ENCODE assay signal across 1 cellular context in genomic region chr19:3397266-3398022, GRCh38.
A peak's percentile ranks its signal among the peaks of the same experiment; 100 is the strongest.
TF ChIP-seq lines count a peak whose summit lies in the region.

No MANE protein-coding gene starts in this region.

TF ChIP-seq in HepG2, 621 proteins besides CTCF, POLR2A, EP300 and RAD21 (continued from another document and continues in another):
- TF ChIP-seq HMGXB4 (CRISPR knock-in tag; IDR thresholded peaks at IDR 0.05; ENCODE audit: borderline replicate concordance in 1 of 2, low read depth in 1 of 2) (peak; percentile 34 to 56; a peak in 2 of 4 replicates), KLF6 (CRISPR knock-in tag; IDR thresholded peaks at IDR 0.05) (no peak; the same call in 1 of the 2 replicates), PAWR (CRISPR knock-in tag; IDR thresholded peaks at IDR 0.05; ENCODE audit: borderline replicate concordance) (no peak), MEIS1 (CRISPR knock-in tag; IDR thresholded peaks at IDR 0.05; ENCODE audit: borderline replicate concordance) (0 out of 2 replicates have a peak, but pooled peaks have one; percentile 48), ZNF136 (CRISPR knock-in tag; IDR thresholded peaks at IDR 0.05; ENCODE audit: low read depth) (no peak), MTA3 (CRISPR knock-in tag; IDR thresholded peaks at IDR 0.05) (no peak), HES4 (CRISPR knock-in tag; IDR thresholded peaks at IDR 0.05; ENCODE audit: borderline replicate concordance) (no peak), ZNF296 (CRISPR knock-in tag; conservative IDR thresholded peaks at IDR 0.05) (no peak), GMEB1 (CRISPR knock-in tag; IDR thresholded peaks at IDR 0.05; ENCODE audit: borderline replicate concordance) (0 out of 2 replicates have a peak, but pooled peaks have one; percentile 6), RCOR2 (CRISPR knock-in tag; IDR thresholded peaks at IDR 0.05) (peak; percentile 64; the same call in 1 of the 2 replicates), MXD3 (CRISPR knock-in tag; IDR thresholded peaks at IDR 0.05) (no peak), HNRNPL (IDR thresholded peaks at IDR 0.05; ENCODE audit: low read depth, low read length) (peak; percentile 87), ZNF724P (CRISPR knock-in tag; IDR thresholded peaks at IDR 0.05; ENCODE audit: borderline replicate concordance) (0 out of 2 replicates have a peak, but pooled peaks have one; percentile 6), YY1 (IDR thresholded peaks at IDR 0.05; ENCODE audit: insufficient read depth, insufficient replicate concordance, low read depth, low read length) (peak; percentile 23), MIER3 (CRISPR knock-in tag; IDR thresholded peaks at IDR 0.05; ENCODE audit: borderline replicate concordance) (peak; percentile 59; the same call in 1 of the 2 replicates), ZNF354B (CRISPR knock-in tag; IDR thresholded peaks at IDR 0.05) (no peak), ZBTB37 (CRISPR knock-in tag; IDR thresholded peaks at IDR 0.05) (no peak), POGK (CRISPR knock-in tag; conservative IDR thresholded peaks at IDR 0.05) (peak; percentile 80), ZFX (CRISPR knock-in tag; IDR thresholded peaks at IDR 0.05; ENCODE audit: low read depth) (peak; percentile 80), PLSCR1 (CRISPR knock-in tag; IDR thresholded peaks at IDR 0.05; ENCODE audit: borderline replicate concordance) (no peak), NFYB (CRISPR knock-in tag; IDR thresholded peaks at IDR 0.05) (peak; percentile 14; the same call in 1 of the 2 replicates), NFKBIZ (CRISPR knock-in tag; IDR thresholded peaks at IDR 0.05) (peak; percentile 77; the same call in 1 of the 2 replicates), SP1 (IDR thresholded peaks at IDR 0.05) (no peak), SP1 (CRISPR knock-in tag; IDR thresholded peaks at IDR 0.05) (peak; percentile 63), POGZ (CRISPR knock-in tag; IDR thresholded peaks at IDR 0.05) (peak; percentile 28), ZBTB38 (CRISPR knock-in tag; IDR thresholded peaks at IDR 0.05) (peak; percentile 54; the same call in 1 of the 2 replicates), ZBTB7A (CRISPR knock-in tag; IDR thresholded peaks at IDR 0.05) (peak; percentile 33; the same call in 1 of the 2 replicates), SP4 (CRISPR knock-in tag; IDR thresholded peaks at IDR 0.05) (peak; percentile 32; the same call in 1 of the 2 replicates), PTBP1 (IDR thresholded peaks at IDR 0.05; ENCODE audit: low read depth, low read length, poor library complexity, severe bottlenecking) (peak; percentile 60), ZNF143 (CRISPR knock-in tag; IDR thresholded peaks at IDR 0.05) (no peak), ZFP41 (CRISPR knock-in tag; IDR thresholded peaks at IDR 0.05; ENCODE audit: borderline replicate concordance) (no peak), SAFB2 (CRISPR knock-in tag; IDR thresholded peaks at IDR 0.05; ENCODE audit: borderline replicate concordance, low read depth) (no peak; the same call in 1 of the 2 replicates), ZNF24 (IDR thresholded peaks at IDR 0.05) (no peak), ZNF563 (CRISPR knock-in tag; IDR thresholded peaks at IDR 0.05) (no peak), DPF2 (CRISPR knock-in tag; IDR thresholded peaks at IDR 0.05; ENCODE audit: borderline replicate concordance, low read depth) (peak; percentile 68; the same call in 1 of the 2 replicates), CAMTA2 (CRISPR knock-in tag; IDR thresholded peaks at IDR 0.05; ENCODE audit: borderline replicate concordance) (0 out of 2 replicates have a peak, but pooled peaks have one; percentile 77), ZNF562 (CRISPR knock-in tag; IDR thresholded peaks at IDR 0.05; ENCODE audit: borderline replicate concordance) (no peak), ZNF292 (CRISPR knock-in tag; IDR thresholded peaks at IDR 0.05; ENCODE audit: borderline replicate concordance, low read depth) (peak; percentile 64), TSC22D2 (CRISPR knock-in tag; IDR thresholded peaks at IDR 0.05; ENCODE audit: borderline replicate concordance) (0 out of 2 replicates have a peak, but pooled peaks have one; percentile 52), RXRA (CRISPR knock-in tag; IDR thresholded peaks at IDR 0.05) (peak; percentile 100), NCOR1 (IDR thresholded peaks at IDR 0.05; ENCODE audit: borderline replicate concordance, low read length) (no peak), ZNF138 (CRISPR knock-in tag; IDR thresholded peaks at IDR 0.05; ENCODE audit: low read depth) (no peak), GABPB1 (CRISPR knock-in tag; IDR thresholded peaks at IDR 0.05) (peak; percentile 61), TOE1 (CRISPR knock-in tag; IDR thresholded peaks at IDR 0.05) (no peak), NR1H2 (CRISPR knock-in tag; IDR thresholded peaks at IDR 0.05; ENCODE audit: borderline replicate concordance, low read depth) (peak; percentile 33; the same call in 1 of the 2 replicates), ZNF142 (CRISPR knock-in tag; IDR thresholded peaks at IDR 0.05) (no peak), TBX3 (IDR thresholded peaks at IDR 0.05; ENCODE audit: borderline replicate concordance) (peak; percentile 36; the same call in 1 of the 2 replicates), HOXA3 (CRISPR knock-in tag; IDR thresholded peaks at IDR 0.05) (peak; percentile 35; the same call in 1 of the 2 replicates), NBN (conservative IDR thresholded peaks at IDR 0.05) (no peak), ZNF772 (CRISPR knock-in tag; IDR thresholded peaks at IDR 0.05) (no peak), FOXC1 (CRISPR knock-in tag; IDR thresholded peaks at IDR 0.05; ENCODE audit: borderline replicate concordance) (no peak), DRAP1 (CRISPR knock-in tag; IDR thresholded peaks at IDR 0.05) (0 out of 2 replicates have a peak, but pooled peaks have one; percentile 37), ARID2 (CRISPR knock-in tag; IDR thresholded peaks at IDR 0.05; ENCODE audit: borderline replicate concordance) (0 out of 2 replicates have a peak, but pooled peaks have one; percentile 12), KDM6A (CRISPR knock-in tag; IDR thresholded peaks at IDR 0.05; ENCODE audit: low read depth) (peak; percentile 47; the same call in 1 of the 2 replicates), EED (CRISPR knock-in tag; IDR thresholded peaks at IDR 0.05) (no peak), TAF1 (CRISPR knock-in tag; IDR thresholded peaks at IDR 0.05) (peak; percentile 63), NONO (IDR thresholded peaks at IDR 0.05) (no peak), NONO (CRISPR knock-in tag; conservative IDR thresholded peaks at IDR 0.05) (peak; percentile 74; the same call in 1 of the 2 replicates), KDM3A (CRISPR knock-in tag; IDR thresholded peaks at IDR 0.05; ENCODE audit: low read depth) (peak; percentile 81; the same call in 1 of the 2 replicates), PHB2 (IDR thresholded peaks at IDR 0.05; ENCODE audit: partially characterized antibody) (no peak)
